Comparison of ENCODE assay signal across 32 cellular contexts in genomic region chr5:82918311-82919031, GRCh38.
DNase-seq lines count a peak whose midpoint lies in the region; ATAC-seq, FAIRE-seq and TF ChIP-seq lines count a peak whose summit lies in the region.
"Had no signal": no experiment of that assay in that cellular context is flagged by ENCODE, and none has a peak within 500 bp of the region (broad histone marks: within the 10 kb centered on the region; RNA-seq: fewer than 3 reads in every experiment).

No MANE protein-coding gene starts in this region.

- no peaks in the 10 kb centered on the region for H3K27me3 ChIP-seq in BLaER1
- H3K27me3 ChIP-seq: breast epithelium, MG63, neural progenitor cell had no signal

- H3K27me3 Mint-ChIP-seq in WTC11 (ENCODE audit: low read depth) = no peaks in the 10 kb centered on the region
- H3K27me3 Mint-ChIP-seq: activated naive CD4-positive, alpha-beta T cell treated with anti-CD3 and anti-CD28 coated beads, Interleukin-2, amount 10 ng/mL, durations not matched to agents 7 days and 5 days; CD4-positive, CD25-positive, alpha-beta regulatory T cell; stimulated activated naive CD8-positive, alpha-beta T cell treated with anti-CD3 and anti-CD28 coated beads, Interleukin-15, amount 100 ng/mL, for 72 hours had no signal

- CTCF ChIA-PET in WTC11 (lab: Charles Lee) = no interaction called here

- no peaks in the 10 kb centered on the region for H3K36me3 ChIP-seq in BLaER1
- H3K36me3 ChIP-seq: breast epithelium, MG63, neural progenitor cell had no signal

- FAIRE-seq in GM12892 (lab: Jason Lieb, UNC) = peak; percentile 24
- FAIRE-seq: A204.1, colon, endothelial cell of umbilical vein, islet of Langerhans, RCC 7860, urothelium cell line had no signal

- H3K4me3 ChIP-seq in BLaER1 (no peak overlapping the region), fibroblast of the aortic adventitia (ENCODE audit: low read depth, low read length) (no peak overlapping the region)
- H3K4me3 ChIP-seq: breast epithelium, MG63, neural progenitor cell had no signal

- no peak overlapping the region for H3K27ac ChIP-seq in BLaER1
- H3K27ac ChIP-seq: breast epithelium, neural progenitor cell had no signal

- no peak for TF ChIP-seq CTCF in WTC11 (IDR thresholded peaks at IDR 0.05)
- TF ChIP-seq CTCF in fibroblast of the aortic adventitia (IDR thresholded peaks at IDR 0.05; ENCODE audit: insufficient read depth, low read length) = no peak

- peak overlapping the region; percentile 26 for H3K4me2 ChIP-seq in BLaER1
- H3K4me2 ChIP-seq: neural progenitor cell had no signal

- H3K9me3 Mint-ChIP-seq in WTC11 = peaks cover 26% of the 10 kb centered on the region

- no peak overlapping the region for H3K9ac ChIP-seq in BLaER1
- H3K9ac ChIP-seq: neural progenitor cell had no signal

- POLR2A ChIA-PET in WTC11 (lab: Charles Lee) = no interaction called here

- H3K4me1 Mint-ChIP-seq in WTC11 = peaks cover 28% of the 10 kb centered on the region
- H3K4me1 Mint-ChIP-seq: activated naive CD4-positive, alpha-beta T cell treated with anti-CD3 and anti-CD28 coated beads, Interleukin-2, amount 10 ng/mL, durations not matched to agents 7 days and 5 days; CD4-positive, CD25-positive, alpha-beta regulatory T cell; stimulated activated naive CD8-positive, alpha-beta T cell treated with anti-CD3 and anti-CD28 coated beads, Interleukin-15, amount 100 ng/mL, for 72 hours had no signal

- no peak for TF ChIP-seq POLR2A in GM12892 (IDR thresholded peaks at IDR 0.05; ENCODE audit: low read depth, low read length)

- H3K9me3 ChIP-seq in BLaER1 = peaks cover 21% of the 10 kb centered on the region

- H3K27ac Mint-ChIP-seq in WTC11 = 0 out of 2 replicates have a peak overlapping the region, but pooled peaks have one; percentile 7
- H3K27ac Mint-ChIP-seq: activated CD8-positive, alpha-beta T cell treated with anti-CD3 and anti-CD28 coated beads, Interleukin-2, amount 10 ng/mL, durations not matched to agents 7 days and 5 days; activated naive CD4-positive, alpha-beta T cell treated with anti-CD3 and anti-CD28 coated beads, Interleukin-2, amount 10 ng/mL, durations not matched to agents 7 days and 5 days; neural progenitor cell; stimulated activated naive CD8-positive, alpha-beta T cell treated with anti-CD3 and anti-CD28 coated beads, Interleukin-15, amount 100 ng/mL, for 72 hours; T-helper 2 cell treated with Interferon-gamma antibody and Interleukin-4, amounts not matched to agents 5 μg/mL and 100 μg/mL, for 36 hours had no signal

- no peaks in the 10 kb centered on the region for H4K20me1 ChIP-seq in BLaER1

- ATAC-seq in WTC11 (no peak), HG02798 (IDR thresholded peaks at IDR 0.05; ENCODE audit: poor library complexity, unreplicated experiment) (no peak)
- ATAC-seq: activated CD8-positive, alpha-beta T cell treated with anti-CD3 and anti-CD28 coated beads, Interleukin-2, amount 10 ng/mL, durations not matched to agents 7 days and 5 days; left ventricle myocardium superior; right cardiac atrium; stimulated activated naive CD8-positive, alpha-beta T cell treated with anti-CD3 and anti-CD28 coated beads, Interleukin-15, amount 100 ng/mL, for 72 hours had no signal

- H3K36me3 Mint-ChIP-seq in WTC11 = peaks cover 21% of the 10 kb centered on the region
- H3K36me3 Mint-ChIP-seq: activated naive CD4-positive, alpha-beta T cell treated with anti-CD3 and anti-CD28 coated beads, Interleukin-2, amount 10 ng/mL, durations not matched to agents 7 days and 5 days; CD4-positive, CD25-positive, alpha-beta regulatory T cell had no signal

- H3K4me1 ChIP-seq in BLaER1 = peaks cover 9% of the 10 kb centered on the region
- H3K4me1 ChIP-seq: breast epithelium had no signal

- DNase-seq in GM12892 (ENCODE audit: insufficient read length) = no peak
- no peak for DNase-seq in WTC11 (ENCODE audit: low spot score)
- DNase-seq in fibroblast of the aortic adventitia (ENCODE audit: low read depth) = peak; percentile 41
- DNase-seq in activated naive CD4-positive, alpha-beta T cell treated with anti-CD3 and anti-CD28 coated beads, Interleukin-2, amount 50 U/mL, for 16 hours = no peak
- no peak for DNase-seq in NCI-H82 treated with DMSO at 0.1 percent for 48 hours (lab: John Stamatoyannopoulos, UW; ENCODE audit: unreplicated experiment)
- DNase-seq in HK-2 (ENCODE audit: unreplicated experiment) = no peak
- DNase-seq: activated CD4-positive, alpha-beta T cell treated with anti-CD3 and anti-CD28 coated beads for 4 hours; activated CD8-positive, alpha-beta T cell treated with anti-CD3 and anti-CD28 coated beads, Interleukin-2, amount 10 ng/mL, durations not matched to agents 7 days and 5 days; activated naive CD4-positive, alpha-beta T cell treated with anti-CD3 and anti-CD28 coated beads, Interleukin-2, amount 10 ng/mL, durations not matched to agents 7 days and 5 days; amygdala; CD4-positive, CD25-positive, alpha-beta regulatory T cell; KBM-7; left ventricle myocardium superior; MG63; NCI-H2081; NCI-H2227 treated with DMSO at 0.1 percent for 48 hours; NK-92 treated with Interleukin-12 subunit alpha and Interleukin-12 subunit beta, amount 100 ng/mL, for 24 hours; right cardiac atrium; SIG-M5; stimulated activated CD8-positive, alpha-beta memory T cell treated with anti-CD3 and anti-CD28 coated beads, Interleukin-4, amount 100 ng/mL, for 48 hours; stimulated activated naive CD8-positive, alpha-beta T cell treated with anti-CD3 and anti-CD28 coated beads, Interleukin-15, amount 100 ng/mL, for 72 hours had no signal

- H3K4me3 Mint-ChIP-seq in WTC11 = no peak overlapping the region
- H3K4me3 Mint-ChIP-seq: activated CD8-positive, alpha-beta T cell treated with anti-CD3 and anti-CD28 coated beads, Interleukin-2, amount 10 ng/mL, durations not matched to agents 7 days and 5 days; activated naive CD4-positive, alpha-beta T cell treated with anti-CD3 and anti-CD28 coated beads, Interleukin-2, amount 10 ng/mL, durations not matched to agents 7 days and 5 days; CD4-positive, CD25-positive, alpha-beta regulatory T cell; neural progenitor cell; stimulated activated naive CD8-positive, alpha-beta T cell treated with anti-CD3 and anti-CD28 coated beads, Interleukin-15, amount 100 ng/mL, for 72 hours; T-helper 2 cell treated with Interferon-gamma antibody and Interleukin-4, amounts not matched to agents 5 μg/mL and 100 μg/mL, for 36 hours had no signal

TF ChIP-seq in WTC11, 78 proteins besides CTCF, POLR2A, EP300 and RAD21 (continues in another document):
- TF ChIP-seq ZNF425 (CRISPR knock-in tag; conservative IDR thresholded peaks at IDR 0.05) (no peak), GABPB1 (CRISPR knock-in tag; IDR thresholded peaks at IDR 0.05) (no peak), TCF7 (CRISPR knock-in tag; IDR thresholded peaks at IDR 0.05; ENCODE audit: low read depth) (no peak), PREB (CRISPR knock-in tag; IDR thresholded peaks at IDR 0.05; ENCODE audit: borderline replicate concordance) (no peak), TEAD4 (CRISPR knock-in tag; IDR thresholded peaks at IDR 0.05) (no peak), ERG (CRISPR knock-in tag; IDR thresholded peaks at IDR 0.05) (no peak), SP1 (CRISPR knock-in tag; conservative IDR thresholded peaks at IDR 0.05) (no peak)
